ENCODE assay signal across 7 cellular contexts in the genomic region with DNA sequence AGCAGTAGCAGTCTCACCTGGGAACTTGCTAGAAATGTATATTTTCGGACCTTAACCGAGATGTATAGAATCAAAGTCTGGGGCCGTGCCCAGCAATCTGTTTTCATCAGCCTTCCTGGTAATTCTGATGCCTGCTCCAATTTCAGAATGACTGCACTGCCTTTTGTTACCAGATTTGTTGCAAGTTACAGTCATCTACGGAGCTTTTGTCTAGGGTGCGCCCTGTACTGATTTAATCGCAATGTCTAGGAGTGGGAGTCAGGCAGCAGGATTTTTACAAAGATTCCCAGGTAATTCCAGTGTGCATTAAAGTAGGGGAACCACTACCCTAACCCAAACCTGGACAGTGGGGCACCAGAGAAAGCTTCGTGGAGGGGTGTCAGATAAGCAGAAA.
"Had no signal": no experiment of that assay in that cellular context is flagged by ENCODE, and none has a peak within 500 bp of the region (broad histone marks: within the 10 kb centered on the region; RNA-seq: fewer than 3 reads in every experiment).

No MANE protein-coding gene starts in this region.

- H3K9ac ChIP-seq: GM23248 had no signal

- H3K9me3 ChIP-seq: HAP-1 had no signal

- H3K27me3 Mint-ChIP-seq: IgD-negative memory B cell had no signal

- H3K4me3 Mint-ChIP-seq: HFFc6, IgD-negative memory B cell had no signal

- H3K4me1 ChIP-seq: HAP-1 had no signal

- H3K36me3 ChIP-seq: HAP-1 had no signal

- H3K4me3 ChIP-seq: GM23248, HAP-1 had no signal

- DNase-seq: GM23248, GOT3, H7, HFFc6 had no signal

- H3K27ac ChIP-seq: GM23248, HL-60 had no signal

- H2AFZ ChIP-seq: GM23248 had no signal

- H3K9me3 Mint-ChIP-seq: HFFc6, IgD-negative memory B cell had no signal
